8 cellular contexts compared by ENCODE assay signal in genomic region chr11:72446929-72447753, GRCh38. TPM values are rescaled to one million over a fixed set of nuclear protein-coding genes. Genes with fewer than 3 reads are reported as not detected.
DNase-seq lines count a peak whose midpoint lies in the region; ATAC-seq and TF ChIP-seq lines count a peak whose summit lies in the region.

No MANE protein-coding gene starts in this region.

- peaks cover 1 to 10% of the 10 kb centered on the region in 2 donors for H3K27me3 Mint-ChIP-seq in CD4-positive, alpha-beta memory T cell

- no peak for ATAC-seq in GM18498 (IDR thresholded peaks at IDR 0.05; ENCODE audit: unreplicated experiment)
- no peak for ATAC-seq in HG03280 (IDR thresholded peaks at IDR 0.05; ENCODE audit: unreplicated experiment)

- H3K4me3 ChIP-seq in CD4-positive, alpha-beta memory T cell (ENCODE audit: low read length in 2 of 2) = no peak overlapping the region
- no peak overlapping the region for H3K4me3 ChIP-seq in HAP-1
- H3K4me3 ChIP-seq in astrocyte of the spinal cord (ENCODE audit: low read depth, low read length) = no peak overlapping the region
- no peak overlapping the region for H3K4me3 ChIP-seq in thyroid gland (replicated peaks in 1 of 3)

- DNase-seq in CD4-positive, alpha-beta memory T cell = peak in 4 of 5 donors; percentile 40 to 60 (median 44)
- DNase-seq in HAP-1 (ENCODE audit: low spot score in 2 of 2) (peak; percentile 16 to 77), NCI-H526 (lab: John Stamatoyannopoulos, UW) (peak; percentile 36 to 77), astrocyte of the spinal cord (ENCODE audit: low read depth, low spot score) (peak; percentile 69), iris pigment epithelial cell (ENCODE audit: low read depth) (peak; percentile 73), thyroid gland (no peak)

- POLR2A ChIA-PET in CD4-positive, alpha-beta memory T cell (lab: Charles Lee; ENCODE audit: partially characterized antibody) = no interaction called here

- no peak overlapping the region for H3K4me3 Mint-ChIP-seq in CD4-positive, alpha-beta memory T cell

- in situ Hi-C loops in HAP-1 (cut with MboI; ENCODE audit: low sequenced_read_pairs) (no loop called here), astrocyte of the spinal cord (cut with HindIII; ENCODE audit: low sequenced_read_pairs) (no loop called here)

- CTCF ChIA-PET in CD4-positive, alpha-beta memory T cell (lab: Charles Lee; ENCODE audit: partially characterized antibody) = interaction anchor here (0.7 to 6.7 kb wide), 9 partner anchors 9 to 263 kb away, joined by 3 to 58 read pairs (median 4); partner anchors contain the start of gene CLPB

- H3K4me1 ChIP-seq in CD4-positive, alpha-beta memory T cell (ENCODE audit: insufficient read depth, low read length) = no peaks in the 10 kb centered on the region
- no peaks in the 10 kb centered on the region for H3K4me1 ChIP-seq in HAP-1
- H3K4me1 ChIP-seq in thyroid gland = no peaks in the 10 kb centered on the region

- no peaks in the 10 kb centered on the region for H3K4me1 Mint-ChIP-seq in CD4-positive, alpha-beta memory T cell

- intact Hi-C loops in CD4-positive, alpha-beta memory T cell (cut with micrococcal nuclease) = no loop called here
- intact Hi-C loops in thyroid gland (cut with DNase I) = no loop called here

- WGBS in thyroid gland, 2 donors = 31 to 39% methylated on average over 4 of the region's 4 CpGs

- no peak for TF ChIP-seq POLR2A in thyroid gland (IDR thresholded peaks at IDR 0.05)

- no peaks in the 10 kb centered on the region for H3K9me3 ChIP-seq in CD4-positive, alpha-beta memory T cell (ENCODE audit: control insufficient read depth in 1 of 2, low read length in 2 of 2)
- H3K9me3 ChIP-seq in HAP-1 (no peaks in the 10 kb centered on the region), thyroid gland (no peaks in the 10 kb centered on the region)

- H3K27ac ChIP-seq in CD4-positive, alpha-beta memory T cell (ENCODE audit: low read depth, low read length) = no peak overlapping the region
- no peak overlapping the region for H3K27ac ChIP-seq in thyroid gland

- H3K9me3 Mint-ChIP-seq in CD4-positive, alpha-beta memory T cell = no peaks in the 10 kb centered on the region

- TF ChIP-seq CTCF in astrocyte of the spinal cord (IDR thresholded peaks at IDR 0.05; ENCODE audit: low read depth, low read length) (peak; percentile 80), thyroid gland (IDR thresholded peaks at IDR 0.05) (peak; percentile 62 to 94 (median 73))

- peak overlapping the region in 1 of 7 donors; percentile 21 for H3K27ac Mint-ChIP-seq in CD4-positive, alpha-beta memory T cell

- H3K36me3 Mint-ChIP-seq in CD4-positive, alpha-beta memory T cell = no peaks in the 10 kb centered on the region

- H3K27me3 ChIP-seq in CD4-positive, alpha-beta memory T cell (ENCODE audit: insufficient read depth, low read length) = no peaks in the 10 kb centered on the region
- H3K27me3 ChIP-seq in HAP-1 (ENCODE audit: low read depth) (0 out of 2 replicates have a peak, but pooled peaks cover 3% of the 10 kb centered on the region), thyroid gland (no peaks in the 10 kb centered on the region)

- H3K36me3 ChIP-seq in CD4-positive, alpha-beta memory T cell (ENCODE audit: insufficient read depth, low read length) = no peaks in the 10 kb centered on the region
- H3K36me3 ChIP-seq in HAP-1 (replicated peaks) (no peaks in the 10 kb centered on the region), thyroid gland (no peaks in the 10 kb centered on the region)

RNA-seq across cellular contexts. Expression of gene CLPB, which starts 12.8 kb away (rescaled TPM):
- 10 to 100 TPM; 13.5 to 14.7 TPM for total RNA-seq in CD4-positive, alpha-beta memory T cell
- polyA plus RNA-seq in CD4-positive, alpha-beta memory T cell = 1 to 10 TPM in 1 of 2 donors, under 1 TPM in 1; 0.76 to 5.3 TPM
- total RNA-seq in thyroid gland = 10 to 100 TPM; 22.6 to 61.2 (median 43.3) TPM

Comparison
In these comparisons a context has a peak if more than half of its experiments do, and no peak if none do; other contexts are left out.
1. DNase-seq: peak in CD4-positive, alpha-beta memory T cell (4 of 5), HAP-1 (2 of 2), NCI-H526 (2 of 2), astrocyte of the spinal cord (single experiment) and iris pigment epithelial cell (single experiment); none in thyroid gland (0 of 2).